Comparison of ENCODE assay signal across 10 cellular contexts in genomic region chr16:1150511-1150982, GRCh38. TPM values are rescaled to one million over a fixed set of nuclear protein-coding genes. Genes with fewer than 3 reads are reported as not detected.
DNase-seq lines count a peak whose midpoint lies in the region; ATAC-seq and TF ChIP-seq lines count a peak whose summit lies in the region.
"Had no signal": no experiment of that assay in that cellular context is flagged by ENCODE, and none has a peak within 500 bp of the region (broad histone marks: within the 10 kb centered on the region; RNA-seq: fewer than 3 reads in every experiment).

No MANE protein-coding gene starts in this region.

- peaks cover 10% of the 10 kb centered on the region for H3K27me3 Mint-ChIP-seq in progenitor cell of endocrine pancreas

- 0 out of 2 replicates have a peak, but pooled peaks cover 2% of the 10 kb centered on the region for H3K9me3 ChIP-seq in MG63

- ATAC-seq in GM18907 (IDR thresholded peaks at IDR 0.05; ENCODE audit: unreplicated experiment) (no peak), GM21723 (IDR thresholded peaks at IDR 0.05; ENCODE audit: unreplicated experiment) (no peak)

- no peak for TF ChIP-seq CTCF in progenitor cell of endocrine pancreas (IDR thresholded peaks at IDR 0.05; ENCODE audit: unreplicated experiment)

- no peaks in the 10 kb centered on the region for H3K9me3 Mint-ChIP-seq in progenitor cell of endocrine pancreas (ENCODE audit: low read depth)

- H3K4me3 Mint-ChIP-seq in progenitor cell of endocrine pancreas (ENCODE audit: low read depth), result no peak overlapping the region

- H3K4me3 ChIP-seq in MG63, result no peak overlapping the region

- peaks cover 3% of the 10 kb centered on the region for H3K4me1 Mint-ChIP-seq in progenitor cell of endocrine pancreas (ENCODE audit: low read depth)

- peak overlapping the region; percentile 80 for H3K27ac Mint-ChIP-seq in progenitor cell of endocrine pancreas

- H3K36me3 ChIP-seq in MG63, result no peaks in the 10 kb centered on the region

- H3K27me3 ChIP-seq in MG63, result peaks cover 13% of the 10 kb centered on the region

- H3K36me3 Mint-ChIP-seq in progenitor cell of endocrine pancreas (ENCODE audit: insufficient read depth), result peaks cover 1% of the 10 kb centered on the region

- DNase-seq in EL, result peak; percentile 37
- peak; percentile 44 for DNase-seq in MG63
- DNase-seq in activated effector memory CD4-positive, alpha-beta T cell treated with Interleukin-2 at 50 U/mL for 16 hours, result peak; percentile 8
- DNase-seq in progenitor cell of endocrine pancreas (ENCODE audit: low spot score, unreplicated experiment), result no peak
- no peak for DNase-seq in COLO829 (ENCODE audit: low spot score)
- DNase-seq in NCI-H446 (lab: John Stamatoyannopoulos, UW), result no peak
- DNase-seq: effector CD8-positive, alpha-beta T cell; mammary epithelial cell had no signal

RNA-seq across cellular contexts. Expression of gene CACNA1H, which starts 2.4 kb away (rescaled TPM):
- 0.27 and 0.59 TPM in 2 replicates for total RNA-seq in MG63 (2014; rRNA removed; shearing (Covaris generic); ENCODE audit: low replicate concordance)
- 42.3 and 42.8 TPM in 2 replicates for total RNA-seq in progenitor cell of endocrine pancreas
- total RNA-seq: mammary epithelial cell had no signal

RNA-seq across cellular contexts. Expression of gene C1QTNF8, which starts 54.5 kb away (rescaled TPM):
- total RNA-seq in MG63 (2014; rRNA removed; shearing (Covaris generic); ENCODE audit: low replicate concordance), result not detected in 2 replicates
- total RNA-seq in progenitor cell of endocrine pancreas, result not detected in 2 replicates
- total RNA-seq: mammary epithelial cell had no signal

Comparison
In these comparisons a context has a peak if more than half of its experiments do, and no peak if none do; other contexts are left out.
1. DNase-seq: peak in EL (single experiment), MG63 (single experiment) and activated effector memory CD4-positive, alpha-beta T cell treated with Interleukin-2 at 50 U/mL for 16 hours (single experiment); none in progenitor cell of endocrine pancreas (single experiment), COLO829 (single experiment) and NCI-H446 (0 of 2).
2. RNA of gene CACNA1H, which starts 2.4 kb away (total RNA-seq): 42.3 to 42.8 TPM in progenitor cell of endocrine pancreas; 0.27 to 0.59 TPM in MG63; every median in the first group is over 10 times any median in the second.